Comparison of ENCODE assay signal across 11 cellular contexts in the genomic region with DNA sequence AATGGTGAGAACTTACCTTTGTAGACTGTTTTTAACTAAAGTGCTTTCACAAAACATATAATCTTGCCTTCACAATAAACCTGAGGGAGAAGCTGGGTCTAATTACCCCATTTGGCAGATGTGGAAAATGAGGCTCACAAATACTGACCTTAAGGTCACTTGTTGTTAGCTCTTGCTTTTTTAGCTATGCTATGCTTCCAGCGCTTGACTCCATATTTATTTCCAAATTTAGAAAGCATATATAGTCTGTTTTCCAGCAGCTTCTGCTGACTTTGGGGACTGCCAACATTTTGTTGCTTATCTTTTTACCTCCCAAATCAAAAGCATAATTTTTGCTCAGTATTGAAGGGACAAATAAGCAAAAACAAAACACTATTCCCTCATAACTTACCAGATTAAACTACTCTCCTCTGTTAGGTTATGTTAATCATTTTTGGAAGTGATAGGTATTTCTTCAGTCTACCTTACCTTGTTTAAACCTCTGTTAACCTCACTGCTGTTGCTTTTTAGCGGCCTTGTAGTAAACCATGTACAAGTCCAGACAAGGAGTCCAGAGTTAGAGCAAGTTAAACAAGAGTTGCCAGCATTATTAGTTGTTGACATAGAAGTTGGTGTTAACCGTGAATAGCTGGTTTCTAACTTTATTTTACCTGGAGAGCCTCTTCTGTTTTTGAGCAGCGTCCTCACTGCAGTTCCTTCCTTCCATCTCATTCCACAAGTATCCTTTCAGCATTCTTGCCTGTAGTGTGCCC. TPM values are rescaled to one million over a fixed set of nuclear protein-coding genes. Genes with fewer than 3 reads are reported as not detected.
DNase-seq lines count a peak whose midpoint lies in the region; ATAC-seq, FAIRE-seq and TF ChIP-seq lines count a peak whose summit lies in the region.
"Had no signal": no experiment of that assay in that cellular context is flagged by ENCODE, and none has a peak within 500 bp of the region (broad histone marks: within the 10 kb centered on the region; RNA-seq: fewer than 3 reads in every experiment).

No MANE protein-coding gene starts in this region.

- peaks cover 13% of the 10 kb centered on the region for H3K4me1 Mint-ChIP-seq in CD14-positive monocyte

- H3K27ac Mint-ChIP-seq in CD14-positive monocyte: no peak overlapping the region
- H3K27ac Mint-ChIP-seq: GM23338 had no signal

- H3K4me3 Mint-ChIP-seq in CD14-positive monocyte: no peak overlapping the region
- H3K4me3 Mint-ChIP-seq: GM23338 had no signal

- no peaks in the 10 kb centered on the region for H3K9me3 ChIP-seq in left lung

- H3K27me3 ChIP-seq in bronchial epithelial cell (ENCODE audit: control insufficient read depth, insufficient read depth, low read length) (no peaks in the 10 kb centered on the region), left lung (no peaks in the 10 kb centered on the region)

- no peak for FAIRE-seq in bronchial epithelial cell (lab: Jason Lieb, UNC)

- H3K4me3 ChIP-seq in bronchial epithelial cell (ENCODE audit: low read depth, low read length): no peak overlapping the region
- H3K4me3 ChIP-seq in left lung: no peak overlapping the region
- H3K4me3 ChIP-seq: GM23338, SK-N-MC had no signal

- TF ChIP-seq CTCF in CD14-positive monocyte (IDR thresholded peaks at IDR 0.05) (peak; percentile 4), bronchial epithelial cell (IDR thresholded peaks at IDR 0.05; ENCODE audit: insufficient read depth, low read length, severe bottlenecking) (no peak), left lung (IDR thresholded peaks at IDR 0.05) (no peak)

- DNase-seq in CD14-positive monocyte (ENCODE audit: low spot score): no peak
- DNase-seq in NCI-H2227 (lab: John Stamatoyannopoulos, UW; ENCODE audit: unreplicated experiment): peak; percentile 71
- peak; percentile 83 for DNase-seq in bronchial epithelial cell (ENCODE audit: low read depth)
- no peak for DNase-seq in left lung
- DNase-seq in NCI-H226: no peak
- DNase-seq in inferior parietal cortex (ENCODE audit: extremely low spot score): no peak
- DNase-seq in activated T-cell treated with anti-CD3 and anti-CD28 coated beads, Interleukin-2, amount 50 U/mL, for 48 hours: no peak
- DNase-seq: NCI-H1694 treated with DMSO at 0.1 percent for 48 hours had no signal

- H3K27me3 Mint-ChIP-seq in CD14-positive monocyte (ENCODE audit: low read depth in 3 of 3): no peaks in the 10 kb centered on the region

- ATAC-seq in left lung (peak; percentile 61), GM18867 (IDR thresholded peaks at IDR 0.05; ENCODE audit: unreplicated experiment) (no peak)

- intact Hi-C loops in CD14-positive monocyte (cut with micrococcal nuclease) (no loop called here), left lung (cut with DNase I) (no loop called here)

- H3K4me1 ChIP-seq in left lung: peaks cover 0 to 22% of the 10 kb centered on the region in 2 donors

- no peaks in the 10 kb centered on the region for H3K36me3 Mint-ChIP-seq in CD14-positive monocyte

- peaks cover 1% of the 10 kb centered on the region for H3K36me3 ChIP-seq in bronchial epithelial cell (ENCODE audit: control insufficient read depth, insufficient read depth, low read length)
- H3K36me3 ChIP-seq in left lung: no peaks in the 10 kb centered on the region

- no peaks in the 10 kb centered on the region for H3K9me3 Mint-ChIP-seq in CD14-positive monocyte
- H3K9me3 Mint-ChIP-seq: GM23338 had no signal

- H3K27ac ChIP-seq in left lung: no peak overlapping the region
- H3K27ac ChIP-seq: SK-N-MC had no signal

RNA-seq across cellular contexts. Expression of gene BTBD3, which starts 4.9 kb away (rescaled TPM):
- polyA plus RNA-seq in CD14-positive monocyte: 1 to 10 TPM; 4.4 to 5.5 TPM
- total RNA-seq in bronchial epithelial cell: 16.6 and 19.5 TPM in 2 replicates
- total RNA-seq in left lung: 10 to 100 TPM; 24.7 to 26.1 TPM

Comparison
In these comparisons a context has a peak if more than half of its experiments do, and no peak if none do; other contexts are left out.
1. DNase-seq: peak in NCI-H2227 (single experiment) and bronchial epithelial cell (single experiment); none in CD14-positive monocyte (single experiment), left lung (0 of 2), NCI-H226 (single experiment), inferior parietal cortex (single experiment) and activated T-cell treated with anti-CD3 and anti-CD28 coated beads, Interleukin-2, amount 50 U/mL, for 48 hours (0 of 2).